In genomic region chrX:25941087-25941486, GRCh38 we compare ENCODE assay signal across 29 cellular contexts.
A peak's percentile ranks its signal among the peaks of the same experiment; 100 is the strongest.
DNase-seq lines count a peak whose midpoint lies in the region; ATAC-seq, FAIRE-seq and TF ChIP-seq lines count a peak whose summit lies in the region.
"Had no signal": no experiment of that assay in that cellular context is flagged by ENCODE, and none has a peak within 500 bp of the region (broad histone marks: within the 10 kb centered on the region; RNA-seq: fewer than 3 reads in every experiment).

No MANE protein-coding gene starts in this region.

- POLR2A ChIA-PET in IMR-90 (lab: Charles Lee; ENCODE audit: unreplicated experiment), result no interaction called here

- no peak overlapping the region for H3K18ac ChIP-seq in IMR-90 (ENCODE audit: low read depth, low read length)

- no peak overlapping the region for H3K23ac ChIP-seq in IMR-90 (ENCODE audit: low read depth, low read length)

- H3K4me3 ChIP-seq in IMR-90 (ENCODE audit: insufficient read depth, low read depth, low read length) (no peak overlapping the region), bronchial epithelial cell (ENCODE audit: low read depth, low read length) (no peak overlapping the region), osteoblast (ENCODE audit: insufficient read depth, low read length) (no peak overlapping the region)
- H3K4me3 ChIP-seq: adrenal gland, BLaER1, tibial artery had no signal

- H2AK5ac ChIP-seq in IMR-90 (ENCODE audit: low read depth, low read length), result no peak overlapping the region

- TF ChIP-seq POLR2A in IMR-90 (IDR thresholded peaks at IDR 0.05; ENCODE audit: low read depth, low read length), result no peak

- TF ChIP-seq CTCF in IMR-90 (conservative IDR thresholded peaks at IDR 0.05; ENCODE audit: low read depth, low read length) (no peak), bronchial epithelial cell (IDR thresholded peaks at IDR 0.05; ENCODE audit: insufficient read depth, low read length, severe bottlenecking) (no peak), osteoblast (IDR thresholded peaks at IDR 0.05; ENCODE audit: extremely low read depth, low read depth, low read length) (no peak)

- H2BK120ac ChIP-seq in IMR-90 (ENCODE audit: low read depth, low read length), result no peak overlapping the region

- no peak for TF ChIP-seq RAD21 in IMR-90 (IDR thresholded peaks at IDR 0.05; ENCODE audit: low read length)

- H2AFZ ChIP-seq in IMR-90 (replicated peaks; ENCODE audit: low read length, poor library complexity) (no peak overlapping the region), osteoblast (ENCODE audit: low read length) (no peak overlapping the region)

- CTCF ChIA-PET in IMR-90 (lab: Yijun Ruan, JAX), result no interaction called here

- intact Hi-C loops in IMR-90 (cut with micrococcal nuclease), result no loop called here

- WGBS in IMR-90 (ENCODE audit: extremely low coverage in 2 of 2, insufficient read length in 1 of 2), 2 experiments, result no CpG with 5 or more reads among the region's 2 CpGs

- no TSS peak for BruUV-seq in IMR-90 (replicated peaks; lab: Mats Ljungman, UMichigan)

- FAIRE-seq in bronchial epithelial cell (lab: Jason Lieb, UNC), result no peak
- FAIRE-seq: A204.1, GM19239 had no signal

- H3K4ac ChIP-seq in IMR-90 (ENCODE audit: low read depth, low read length), result no peak overlapping the region

- no peak overlapping the region for H2BK5ac ChIP-seq in IMR-90 (ENCODE audit: low read depth, low read length, poor library complexity, severe bottlenecking)

- in situ Hi-C loops in IMR-90 (cut with MboI; ENCODE audit: low sequenced_read_pairs), result no loop called here

- H3K27me3 ChIP-seq in IMR-90 (ENCODE audit: control insufficient read depth, insufficient read depth, low read length) (no peaks in the 10 kb centered on the region), bronchial epithelial cell (ENCODE audit: control insufficient read depth, insufficient read depth, low read length) (no peaks in the 10 kb centered on the region), osteoblast (ENCODE audit: insufficient read depth, low read length) (no peaks in the 10 kb centered on the region)
- H3K27me3 ChIP-seq: adrenal gland, tibial artery had no signal

- peak; percentile 88 for DNase-seq in A172 (ENCODE audit: low spot score)
- DNase-seq in IMR-90, result peak; percentile 7
- DNase-seq in bronchial epithelial cell (ENCODE audit: low read depth), result peak; percentile 86
- DNase-seq in glomerular visceral epithelial cell (ENCODE audit: extremely low spot score), result peak; percentile 39
- DNase-seq in osteoblast (ENCODE audit: insufficient read length, low spot score, missing footprints), result no peak
- DNase-seq in amygdala (lab: John Stamatoyannopoulos, UW), result no peak
- DNase-seq: activated CD8-positive, alpha-beta T cell treated with anti-CD3 and anti-CD28 coated beads for 36 hours; activated gamma-delta T cell treated with Interleukin-2 at 50 U/mL for 16 hours; activated T-cell treated with anti-CD3 and anti-CD28 coated beads, Interleukin-2, amount 50 U/mL, for 1 hour; adrenal gland; caudate nucleus; naive B cell; NCI-H1436; NCI-H524 treated with DMSO at 0.1 percent for 48 hours; occipital lobe; retina; RPMI8226; stimulated activated CD4-positive, alpha-beta T cell treated with anti-CD3 and anti-CD28 coated beads, Interleukin-4, amount 100 ng/mL, for 24 hours; stimulated activated naive CD4-positive, alpha-beta T cell treated with Interleukin-2 at 50 U/mL for 16 hours; T1000; tibial artery had no signal

- H3K4me1 ChIP-seq in IMR-90 (ENCODE audit: control insufficient read depth, insufficient read depth, low read length) (no peaks in the 10 kb centered on the region), osteoblast (ENCODE audit: insufficient read depth, low read length) (no peaks in the 10 kb centered on the region)
- H3K4me1 ChIP-seq: adrenal gland, BLaER1, tibial artery had no signal

- no peak overlapping the region for H2BK15ac ChIP-seq in IMR-90 (ENCODE audit: low read depth, low read length)

- no peaks in the 10 kb centered on the region for H3K79me1 ChIP-seq in IMR-90 (ENCODE audit: low read depth in 1 of 2, low read length in 2 of 2)

- no peak overlapping the region for H3K27ac ChIP-seq in IMR-90 (ENCODE audit: insufficient read depth, low read length)
- H3K27ac ChIP-seq in osteoblast (ENCODE audit: low read depth, low read length), result no peak overlapping the region
- H3K27ac ChIP-seq: adrenal gland, BLaER1, HL-60, tibial artery had no signal

- H3K9me1 ChIP-seq in IMR-90 (ENCODE audit: insufficient read depth, low read length), result no peaks in the 10 kb centered on the region

- no peak overlapping the region for H4K5ac ChIP-seq in IMR-90 (ENCODE audit: low read depth, low read length)

- H3K79me2 ChIP-seq in osteoblast (ENCODE audit: insufficient read depth, low read length), result no peaks in the 10 kb centered on the region

- H4K20me1 ChIP-seq in IMR-90 (ENCODE audit: insufficient read depth, low read length), result no peaks in the 10 kb centered on the region
- H4K20me1 ChIP-seq in osteoblast (ENCODE audit: insufficient read depth, low read length), result no peaks in the 10 kb centered on the region
- H4K20me1 ChIP-seq: BLaER1 had no signal

- no peak overlapping the region for H4K8ac ChIP-seq in IMR-90 (ENCODE audit: low read depth in 2 of 2, low read length in 2 of 2)

- dilution Hi-C loops in IMR-90 (cut with HindIII; ENCODE audit: low sequenced_read_pairs, unreplicated experiment), result no loop called here

- no peak overlapping the region for H3K14ac ChIP-seq in IMR-90 (replicated peaks; ENCODE audit: low read depth, low read length)

- no peak overlapping the region for H3K56ac ChIP-seq in IMR-90 (ENCODE audit: extremely low read depth, insufficient read depth, low read length)

- ATAC-seq in IMR-90 (ENCODE audit: low read depth) (no peak), HG03342 (IDR thresholded peaks at IDR 0.05; ENCODE audit: unreplicated experiment) (no peak), HG02981 (IDR thresholded peaks at IDR 0.05; ENCODE audit: unreplicated experiment) (no peak)
- ATAC-seq: activated CD4-positive, CD25-positive, alpha-beta regulatory T cell treated with anti-CD3 and anti-CD28 coated beads, Interleukin-2, amount 50 U/mL, for 24 hours; activated CD8-positive, alpha-beta T cell treated with anti-CD3 and anti-CD28 coated beads for 36 hours; SK-N-SH treated with all-trans-retinoic acid at 6 μM for 48 hours had no signal

- no peak overlapping the region for H2BK20ac ChIP-seq in IMR-90 (ENCODE audit: low read depth, low read length)

- H3K9me3 ChIP-seq in IMR-90 (ENCODE audit: control insufficient read depth, insufficient read depth, low read length) (no peaks in the 10 kb centered on the region), osteoblast (ENCODE audit: low read depth, low read length) (peaks cover 3% of the 10 kb centered on the region)
- H3K9me3 ChIP-seq: adrenal gland had no signal

- no peaks in the 10 kb centered on the region for H3K36me3 ChIP-seq in IMR-90 (ENCODE audit: control insufficient read depth, insufficient read depth, low read length)
- no peaks in the 10 kb centered on the region for H3K36me3 ChIP-seq in bronchial epithelial cell (ENCODE audit: control insufficient read depth, insufficient read depth, low read length)
- no peaks in the 10 kb centered on the region for H3K36me3 ChIP-seq in osteoblast (ENCODE audit: insufficient read depth, low read length)
- H3K36me3 ChIP-seq: adrenal gland, BLaER1, tibial artery had no signal

- H3K4me2 ChIP-seq in IMR-90 (ENCODE audit: low read depth, low read length) (no peak overlapping the region), osteoblast (ENCODE audit: insufficient read depth, low read length) (no peak overlapping the region)
- H3K4me2 ChIP-seq: BLaER1 had no signal

- no peak overlapping the region for H3K9ac ChIP-seq in IMR-90 (ENCODE audit: low read depth, low read length)
- H3K9ac ChIP-seq: BLaER1 had no signal

- H4K91ac ChIP-seq in IMR-90 (ENCODE audit: insufficient read depth, low read depth, low read length), result no peak overlapping the region

- no peak overlapping the region for H2AK9ac ChIP-seq in IMR-90 (replicated peaks; ENCODE audit: low read depth, low read length, poor library complexity)

TF ChIP-seq in IMR-90, 13 proteins besides CTCF, POLR2A, EP300 and RAD21:
- no peak for TF ChIP-seq USF2 (IDR thresholded peaks at IDR 0.05; ENCODE audit: low read depth, low read length)
- no peak for TF ChIP-seq SMC3 (IDR thresholded peaks at IDR 0.05; ENCODE audit: low read depth, low read length)
- no peak for TF ChIP-seq MAZ (IDR thresholded peaks at IDR 0.05; ENCODE audit: borderline replicate concordance, low read depth, low read length)
- TF ChIP-seq NFE2L2 (IDR thresholded peaks at IDR 0.05; ENCODE audit: low read depth, low read length), result no peak
- TF ChIP-seq FOS (IDR thresholded peaks at IDR 0.05; ENCODE audit: low read depth, low read length), result no peak
- TF ChIP-seq CHD1 (IDR thresholded peaks at IDR 0.05; ENCODE audit: low read depth, low read length), result no peak
- no peak for TF ChIP-seq BHLHE40 (IDR thresholded peaks at IDR 0.05; ENCODE audit: low read depth, low read length)
- no peak for TF ChIP-seq MAFK (IDR thresholded peaks at IDR 0.05; ENCODE audit: low read depth, low read length)
- TF ChIP-seq MXI1 (IDR thresholded peaks at IDR 0.05; ENCODE audit: borderline replicate concordance, low read depth, low read length), result no peak
- no peak for TF ChIP-seq CEBPB (IDR thresholded peaks at IDR 0.05; ENCODE audit: low read depth, low read length)
- TF ChIP-seq RCOR1 (IDR thresholded peaks at IDR 0.05; ENCODE audit: insufficient replicate concordance, low read length), result no peak
- no peak for TF ChIP-seq ELK1 (IDR thresholded peaks at IDR 0.05; ENCODE audit: borderline replicate concordance, low read depth, low read length)
- no peak for TF ChIP-seq RFX5 (IDR thresholded peaks at IDR 0.05; ENCODE audit: low read depth, low read length)
TF ChIP-seq in IMR-90: peak in this region for 0.

Comparison
In these comparisons a context has a peak if more than half of its experiments do, and no peak if none do; other contexts are left out.
1. DNase-seq: peak in A172 (single experiment), IMR-90 (single experiment), bronchial epithelial cell (single experiment) and glomerular visceral epithelial cell (single experiment); none in osteoblast (single experiment) and amygdala (0 of 56).